In genomic region chr16:50776042-50776441, GRCh38 we compare ENCODE assay signal across 15 cellular contexts. TPM values are rescaled to one million over a fixed set of nuclear protein-coding genes. Genes with fewer than 3 reads are reported as not detected.
DNase-seq lines count a peak whose midpoint lies in the region; ATAC-seq and TF ChIP-seq lines count a peak whose summit lies in the region.
"Had no signal": no experiment of that assay in that cellular context is flagged by ENCODE, and none has a peak within 500 bp of the region (broad histone marks: within the 10 kb centered on the region; RNA-seq: fewer than 3 reads in every experiment).

No MANE protein-coding gene starts in this region.

- intact Hi-C loops in mucosa of descending colon (cut with DNase I, micrococcal nuclease), result no loop called here

- H3K9me3 ChIP-seq in T-helper 17 cell (ENCODE audit: control insufficient read depth, low read length, poor library complexity, severe bottlenecking), result no peaks in the 10 kb centered on the region
- H3K9me3 ChIP-seq in mucosa of descending colon, result no peaks in the 10 kb centered on the region
- no peaks in the 10 kb centered on the region for H3K9me3 ChIP-seq in SJCRH30 (replicated peaks)
- H3K9me3 ChIP-seq: A549, BE2C had no signal

- no peak for ATAC-seq in T-helper 17 cell
- ATAC-seq in mucosa of descending colon, result peak; percentile 86
- ATAC-seq: A549, HepG2 had no signal

- H3K36me3 ChIP-seq in mucosa of descending colon (ENCODE audit: low read depth) (no peaks in the 10 kb centered on the region), SJCRH30 (no peaks in the 10 kb centered on the region)
- H3K36me3 ChIP-seq: BE2C had no signal

- TF ChIP-seq CTCF in mucosa of descending colon (IDR thresholded peaks at IDR 0.05), result no peak

- no peak for DNase-seq in activated naive CD8-positive, alpha-beta T cell treated with anti-CD3 and anti-CD28 coated beads for 36 hours
- DNase-seq in T-helper 17 cell (no peak), mucosa of descending colon (peak in 1 of 3 donors; percentile 12), SJCRH30 (no peak), DMS79 (lab: John Stamatoyannopoulos, UW) (no peak)
- DNase-seq in stimulated activated CD4-positive, alpha-beta T cell treated with anti-CD3 and anti-CD28 coated beads, Interleukin-2, amount 100 ng/mL, for 24 hours, result no peak
- DNase-seq: BE2C, Calu3, DMS 273 treated with DMSO at 0.1 percent for 48 hours, GOT3, H9 had no signal

- H3K27ac Mint-ChIP-seq in activated naive CD8-positive, alpha-beta T cell, result peak overlapping the region; percentile 76
- H3K27ac Mint-ChIP-seq in activated naive CD8-positive, alpha-beta T cell treated with anti-CD3 and anti-CD28 coated beads for 36 hours, result no peak overlapping the region
- H3K27ac Mint-ChIP-seq in T-helper 17 cell, result peak overlapping the region; percentile 87
- H3K27ac Mint-ChIP-seq: H9 had no signal

- H3K27me3 Mint-ChIP-seq in activated naive CD8-positive, alpha-beta T cell, result no peaks in the 10 kb centered on the region
- H3K27me3 Mint-ChIP-seq in activated naive CD8-positive, alpha-beta T cell treated with anti-CD3 and anti-CD28 coated beads for 36 hours, result no peaks in the 10 kb centered on the region
- no peaks in the 10 kb centered on the region for H3K27me3 Mint-ChIP-seq in T-helper 17 cell

- H3K4me1 ChIP-seq in mucosa of descending colon (ENCODE audit: low read depth) (no peaks in the 10 kb centered on the region), SJCRH30 (no peaks in the 10 kb centered on the region)
- H3K4me1 ChIP-seq: A549, BE2C had no signal

- H3K9me3 Mint-ChIP-seq in activated naive CD8-positive, alpha-beta T cell (ENCODE audit: low read depth), result no peaks in the 10 kb centered on the region
- H3K9me3 Mint-ChIP-seq in activated naive CD8-positive, alpha-beta T cell treated with anti-CD3 and anti-CD28 coated beads for 36 hours, result peaks cover 5% of the 10 kb centered on the region
- H3K9me3 Mint-ChIP-seq: H9 had no signal

- H3K27ac ChIP-seq in SJCRH30, result no peak overlapping the region
- H3K27ac ChIP-seq: A549, C4-2B had no signal

- H3K4me3 Mint-ChIP-seq in activated naive CD8-positive, alpha-beta T cell, result no peak overlapping the region
- H3K4me3 Mint-ChIP-seq in activated naive CD8-positive, alpha-beta T cell treated with anti-CD3 and anti-CD28 coated beads for 36 hours, result no peak overlapping the region
- H3K4me3 Mint-ChIP-seq in T-helper 17 cell, result no peak overlapping the region
- H3K4me3 Mint-ChIP-seq: H9 had no signal

- no peak overlapping the region for H3K4me3 ChIP-seq in mucosa of descending colon
- H3K4me3 ChIP-seq in SJCRH30, result no peak overlapping the region
- H3K4me3 ChIP-seq: A549 had no signal

- peaks cover 19% of the 10 kb centered on the region for H3K36me3 Mint-ChIP-seq in activated naive CD8-positive, alpha-beta T cell
- H3K36me3 Mint-ChIP-seq in activated naive CD8-positive, alpha-beta T cell treated with anti-CD3 and anti-CD28 coated beads for 36 hours, result peaks cover 42% of the 10 kb centered on the region
- H3K36me3 Mint-ChIP-seq in T-helper 17 cell (ENCODE audit: low read depth), result peaks cover 14% of the 10 kb centered on the region

- peaks cover 64% of the 10 kb centered on the region for H3K4me1 Mint-ChIP-seq in activated naive CD8-positive, alpha-beta T cell (ENCODE audit: low read depth)
- peaks cover 39% of the 10 kb centered on the region for H3K4me1 Mint-ChIP-seq in activated naive CD8-positive, alpha-beta T cell treated with anti-CD3 and anti-CD28 coated beads for 36 hours
- H3K4me1 Mint-ChIP-seq in T-helper 17 cell, result peaks cover 43% of the 10 kb centered on the region

- no peaks in the 10 kb centered on the region for H3K27me3 ChIP-seq in SJCRH30
- H3K27me3 ChIP-seq: BE2C had no signal

RNA-seq across cellular contexts. Expression of gene CYLD, which starts 34.2 kb away (rescaled TPM):
- 10 to 100 TPM; 94.3 to 97.9 TPM for total RNA-seq in activated naive CD8-positive, alpha-beta T cell treated with anti-CD3 and anti-CD28 coated beads for 36 hours
- total RNA-seq in T-helper 17 cell (100 to 1,000 TPM; 411 to 412 TPM), mucosa of descending colon (10 to 100 TPM; 24.7 to 44.4 (median 35.5) TPM)
- total RNA-seq in SJCRH30 (2014; rRNA removed; shearing (Covaris generic)), result 13.9 and 14.0 TPM in 2 replicates

Comparison
In these comparisons a context has a peak if more than half of its experiments do, and no peak if none do; other contexts are left out.
1. RNA of gene CYLD, which starts 34.2 kb away (total RNA-seq): 411 to 412 TPM in T-helper 17 cell; 94.3 to 97.9 TPM in activated naive CD8-positive, alpha-beta T cell treated with anti-CD3 and anti-CD28 coated beads for 36 hours, 24.7 to 44.4 TPM in mucosa of descending colon and 13.9 to 14.0 TPM in SJCRH30; every median in the first group is over 4 times any median in the second.